Comparison of ENCODE assay signal across 8 cellular contexts in the genomic region with DNA sequence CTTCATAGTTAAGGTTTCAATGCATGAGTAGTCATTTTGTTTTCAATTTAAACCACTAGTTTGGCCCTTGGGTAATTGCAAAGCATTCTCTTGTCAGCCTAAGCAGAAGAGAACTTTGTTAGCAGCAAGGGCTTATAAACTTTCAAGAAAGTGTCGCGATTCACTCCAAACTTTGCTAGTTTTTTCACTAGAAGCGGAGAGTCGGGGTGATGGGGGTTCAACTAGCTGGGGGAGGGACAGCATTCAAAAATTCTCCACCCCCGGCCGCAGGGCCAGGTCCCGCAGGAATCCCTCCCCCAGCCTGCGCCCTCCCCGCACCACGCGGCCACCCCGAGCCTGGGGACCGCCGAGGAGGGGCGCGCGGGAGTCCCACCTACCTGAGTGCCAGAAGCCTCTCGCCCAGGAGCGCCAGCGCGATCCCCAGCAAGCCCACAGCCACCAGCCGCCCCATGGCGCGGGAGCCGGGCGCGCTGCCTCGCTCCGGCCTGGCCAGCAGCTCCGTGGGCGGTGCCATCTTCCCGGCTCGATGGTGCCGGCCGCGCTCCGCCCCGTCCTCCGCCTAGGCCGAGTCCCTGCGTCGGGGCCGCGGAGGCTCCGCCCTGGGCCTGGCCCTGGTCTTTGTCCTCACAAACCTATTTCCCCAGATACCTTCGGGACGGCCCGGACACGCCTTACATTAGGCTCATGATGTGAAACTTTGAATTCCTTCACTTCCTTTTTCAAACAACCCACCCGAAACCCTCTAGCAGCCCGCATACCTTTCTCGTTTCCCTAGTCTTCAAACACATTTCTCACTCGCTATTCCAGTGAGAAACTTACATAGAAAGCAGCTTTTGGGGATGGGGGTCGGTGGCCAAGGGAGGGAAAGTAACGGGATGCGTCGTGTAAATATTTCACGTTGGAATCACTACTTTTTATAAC. TPM values are rescaled to one million over a fixed set of nuclear protein-coding genes. Genes with fewer than 3 reads are reported as not detected.
DNase-seq lines count a peak whose midpoint lies in the region; ATAC-seq and TF ChIP-seq lines count a peak whose summit lies in the region.

A gene (minus strand): TSS at position 528 of the 921 bp plus-strand sequence. CDS start 77 bp downstream, at position 451.

- in situ Hi-C loops in GM23248 (cut with MboI): no loop called here

- H3K9ac ChIP-seq in GM23248: peak within 1 kb of the TSS; percentile 92
- peak within 1 kb of the TSS; percentile 91 for H3K9ac ChIP-seq in SK-N-MC (ENCODE audit: insufficient read length)

- peak within 1 kb of the TSS; percentile 82 for H3K27ac ChIP-seq in GM23248
- peak within 1 kb of the TSS; percentile 77 for H3K27ac ChIP-seq in SK-N-MC
- H3K27ac ChIP-seq in adipose tissue (ENCODE audit: low read depth, low read length): no peak within 1 kb of the TSS
- peak within 1 kb of the TSS; percentile 77 for H3K27ac ChIP-seq in osteoblast (ENCODE audit: low read depth, low read length)

- peaks cover 5% of the 10 kb centered on the region; the same call in 1 of the 2 replicates for H3F3A ChIP-seq in GM23248 (ENCODE audit: insufficient read depth)

- WGBS in GM23248 (ENCODE audit: low coverage in 1 of 2, low lambda C conversion rate in 2 of 2, missing lambda C conversion rate in 2 of 2), 2 experiments: 0 to 3% methylated on average over 18 to 57 of the region's 58 CpGs
- WGBS in adipose tissue, 3 donors: 1% methylated on average over 54 to 58 of the region's 58 CpGs

- no peaks in the 10 kb centered on the region for H4K20me1 ChIP-seq in GM23248 (ENCODE audit: insufficient read depth)
- no peaks in the 10 kb centered on the region for H4K20me1 ChIP-seq in osteoblast (ENCODE audit: insufficient read depth, low read length)

- peak; percentile 61 for DNase-seq in GDM1 (lab: John Stamatoyannopoulos, UW)
- DNase-seq in GM23248: peak; percentile 94
- DNase-seq in KG1 (lab: John Stamatoyannopoulos, UW): peak; percentile 10
- DNase-seq in SK-N-MC (ENCODE audit: low read depth, low spot score): peak; percentile 22
- peak; percentile 92 for DNase-seq in Right ventricle myocardium superior
- peak; percentile 96 for DNase-seq in osteoblast (ENCODE audit: insufficient read length, low spot score, missing footprints)
- peak; percentile 70 for DNase-seq in ureter (ENCODE audit: low spot score)

- H3K27me3 ChIP-seq in GM23248 (replicated peaks; ENCODE audit: insufficient read depth): no peaks in the 10 kb centered on the region
- no peaks in the 10 kb centered on the region for H3K27me3 ChIP-seq in osteoblast (ENCODE audit: insufficient read depth, low read length)

- H3K36me3 ChIP-seq in GM23248 (ENCODE audit: low read depth) (no peaks in the 10 kb centered on the region), SK-N-MC (ENCODE audit: insufficient read depth, low read length) (peaks cover 9% of the 10 kb centered on the region; the same call in 1 of the 2 replicates), osteoblast (ENCODE audit: insufficient read depth, low read length) (no peaks in the 10 kb centered on the region)

- TF ChIP-seq CTCF in osteoblast (IDR thresholded peaks at IDR 0.05; ENCODE audit: extremely low read depth, low read depth, low read length): no peak

- no peaks in the 10 kb centered on the region for H3K9me2 ChIP-seq in GM23248 (ENCODE audit: insufficient read depth)

- intact Hi-C loops in Right ventricle myocardium superior (cut with DNase I): no loop called here

- H3K4me1 ChIP-seq in GM23248 (ENCODE audit: insufficient read depth) (peaks cover 11% of the 10 kb centered on the region; the same call in 1 of the 2 replicates), osteoblast (ENCODE audit: insufficient read depth, low read length) (no peaks in the 10 kb centered on the region)

- peak within 1 kb of the TSS; percentile 86 for H3K4me3 ChIP-seq in GM23248
- H3K4me3 ChIP-seq in SK-N-MC: peak within 1 kb of the TSS; percentile 94
- H3K4me3 ChIP-seq in osteoblast (ENCODE audit: insufficient read depth, low read length): peak within 1 kb of the TSS; percentile 88

- peaks cover 33% of the 10 kb centered on the region for H3K79me2 ChIP-seq in GM23248 (ENCODE audit: insufficient read depth)
- H3K79me2 ChIP-seq in osteoblast (ENCODE audit: insufficient read depth, low read length): peaks cover 16% of the 10 kb centered on the region

- H3K4me2 ChIP-seq in GM23248 (ENCODE audit: unreplicated experiment) (peak within 1 kb of the TSS; percentile 94), osteoblast (ENCODE audit: insufficient read depth, low read length) (peak within 1 kb of the TSS; percentile 77)

- H3K9me3 ChIP-seq in GM23248 (ENCODE audit: low read depth) (no peaks in the 10 kb centered on the region), SK-N-MC (ENCODE audit: low read depth, low read length) (no peaks in the 10 kb centered on the region), osteoblast (ENCODE audit: low read depth, low read length) (no peaks in the 10 kb centered on the region)

- ATAC-seq in Right ventricle myocardium superior (ENCODE audit: poor library complexity): peak; percentile 100

- H2AFZ ChIP-seq in GM23248: peak within 1 kb of the TSS; percentile 100
- peak within 1 kb of the TSS; percentile 83 for H2AFZ ChIP-seq in osteoblast (ENCODE audit: low read length)

RNA-seq across cellular contexts. Expression of the gene that starts here (rescaled TPM):
- 60.7 and 65.6 TPM in 2 replicates for total RNA-seq in GM23248 (2014; rRNA removed; shearing (Covaris generic))
- polyA plus RNA-seq in GM23248 (2016; fragmentation: Nextera tagmentation; extraction: Ambion mirVana): 89.1 and 99.7 TPM in 2 replicates
- 10 to 100 TPM; 18.2 to 47.8 (median 22.6) TPM for polyA plus RNA-seq in adipose tissue
- total RNA-seq in Right ventricle myocardium superior: 38.9 TPM
- 77.8 and 79.3 TPM in 2 replicates for total RNA-seq in osteoblast
- 76.1 TPM for total RNA-seq in ureter

Comparison
In these comparisons a context has a peak if more than half of its experiments do, and no peak if none do; other contexts are left out.
1. DNase-seq: peak in every context shown above with its lines; median percentile 96 in osteoblast; 94 in GM23248; 92 in Right ventricle myocardium superior; 70 in ureter; 61 in GDM1; 22 in SK-N-MC; 10 in KG1.